Comparison of ENCODE assay signal across 15 cellular contexts in genomic region chr11:45163956-45164575, GRCh38. TPM values are rescaled to one million over a fixed set of nuclear protein-coding genes. Genes with fewer than 3 reads are reported as not detected.
DNase-seq lines count a peak whose midpoint lies in the region; ATAC-seq and TF ChIP-seq lines count a peak whose summit lies in the region.
"Had no signal": no experiment of that assay in that cellular context is flagged by ENCODE, and none has a peak within 500 bp of the region (broad histone marks: within the 10 kb centered on the region; RNA-seq: fewer than 3 reads in every experiment).

No MANE protein-coding gene starts in this region.

- no peak overlapping the region for H3K27ac ChIP-seq in OCI-LY3 (ENCODE audit: low read length)
- H3K27ac ChIP-seq: pancreas, suprapubic skin had no signal

- no peaks in the 10 kb centered on the region for H3K27me3 ChIP-seq in OCI-LY3 (ENCODE audit: low read depth, low read length)
- H3K27me3 ChIP-seq: pancreas, suprapubic skin had no signal

- 0 out of 2 replicates have a peak, but pooled peaks cover 10% of the 10 kb centered on the region for H4K20me1 ChIP-seq in OCI-LY3 (ENCODE audit: insufficient read depth, low read length)

- H3K9ac ChIP-seq in OCI-LY3 (ENCODE audit: low read length): no peak overlapping the region

- ATAC-seq in activated CD4-positive, alpha-beta T cell treated with anti-CD3 and anti-CD28 coated beads for 36 hours: peak; percentile 87
- ATAC-seq in stimulated activated naive B cell treated with anti-CD40 and anti-IgM and Interleukin-4, amounts not matched to agents 10 μg/mL and 1 μg/mL and 100 μg/mL, for 72 hours (replicated peaks): peak; percentile 94 to 97
- no peak for ATAC-seq in effector memory CD8-positive, alpha-beta T cell (replicated peaks)
- ATAC-seq: GM12878, pancreas had no signal

- no peak overlapping the region for H3K4me3 ChIP-seq in OCI-LY3 (ENCODE audit: low read length)
- H3K4me3 ChIP-seq: coronary artery, GM12878, pancreas, suprapubic skin had no signal

- H3K9me3 ChIP-seq in OCI-LY3 (ENCODE audit: insufficient read depth, low read length): no peaks in the 10 kb centered on the region
- H3K9me3 ChIP-seq: pancreas, suprapubic skin had no signal

- peak overlapping the region; percentile 20 for H3K4me2 ChIP-seq in OCI-LY3 (ENCODE audit: low read length)

- POLR2A ChIA-PET in activated CD4-positive, alpha-beta T cell treated with anti-CD3 and anti-CD28 coated beads for 36 hours (lab: Charles Lee): interaction anchor here (1.1 kb wide), 1 partner anchor 17 kb away, joined by 4 read pairs; no protein-coding TSS in a partner anchor
- POLR2A ChIA-PET in activated CD4-positive, alpha-beta T cell treated with anti-CD3 and anti-CD28 coated beads, Interleukin-2, amount 10 ng/mL, durations not matched to agents 7 days and 5 days (lab: Charles Lee): no interaction called here

- H3K36me3 Mint-ChIP-seq in activated CD4-positive, alpha-beta T cell treated with anti-CD3 and anti-CD28 coated beads for 36 hours (ENCODE audit: low read depth): peaks cover 2% of the 10 kb centered on the region
- no peaks in the 10 kb centered on the region for H3K36me3 Mint-ChIP-seq in activated CD4-positive, alpha-beta T cell treated with anti-CD3 and anti-CD28 coated beads, Interleukin-2, amount 10 ng/mL, durations not matched to agents 7 days and 5 days (ENCODE audit: low read depth)
- peaks cover 0 to 6% of the 10 kb centered on the region in 2 donors for H3K36me3 Mint-ChIP-seq in stimulated activated naive B cell treated with anti-CD40 and anti-IgM and Interleukin-4, amounts not matched to agents 10 μg/mL and 1 μg/mL and 100 μg/mL, for 72 hours
- peaks cover 3% of the 10 kb centered on the region for H3K36me3 Mint-ChIP-seq in effector memory CD8-positive, alpha-beta T cell (ENCODE audit: insufficient read depth)

- DNase-seq in activated CD4-positive, alpha-beta T cell treated with anti-CD3 and anti-CD28 coated beads for 36 hours: peak; percentile 60
- DNase-seq in activated CD4-positive, alpha-beta T cell treated with anti-CD3 and anti-CD28 coated beads, Interleukin-2, amount 10 ng/mL, durations not matched to agents 7 days and 5 days: no peak
- DNase-seq in head of caudate nucleus: peak in 27 of 42 donors; percentile 29 to 85 (median 60)
- peak; percentile 62 for DNase-seq in stimulated activated naive B cell treated with anti-CD40 and anti-IgM and Interleukin-4, amounts not matched to agents 10 μg/mL and 1 μg/mL and 100 μg/mL, for 72 hours
- no peak for DNase-seq in NCI-H748 treated with DMSO at 0.1 percent for 48 hours (lab: John Stamatoyannopoulos, UW)
- DNase-seq in effector memory CD8-positive, alpha-beta T cell: no peak
- no peak for DNase-seq in effector CD4-positive, alpha-beta T cell
- DNase-seq: foreskin melanocyte; NCI-H510A; stimulated activated CD4-positive, alpha-beta T cell treated with anti-CD3 and anti-CD28 coated beads, Interleukin-4, amount 100 ng/mL, for 4 hours had no signal

- H3K27ac Mint-ChIP-seq in activated CD4-positive, alpha-beta T cell treated with anti-CD3 and anti-CD28 coated beads for 36 hours: no peak overlapping the region
- H3K27ac Mint-ChIP-seq in activated CD4-positive, alpha-beta T cell treated with anti-CD3 and anti-CD28 coated beads, Interleukin-2, amount 10 ng/mL, durations not matched to agents 7 days and 5 days: no peak overlapping the region
- peak overlapping the region; percentile 69 for H3K27ac Mint-ChIP-seq in stimulated activated naive B cell treated with anti-CD40 and anti-IgM and Interleukin-4, amounts not matched to agents 10 μg/mL and 1 μg/mL and 100 μg/mL, for 72 hours
- H3K27ac Mint-ChIP-seq in effector memory CD8-positive, alpha-beta T cell: no peak overlapping the region

- no peak for TF ChIP-seq CTCF in OCI-LY3 (IDR thresholded peaks at IDR 0.05; ENCODE audit: low read depth, low read length)

- no peaks in the 10 kb centered on the region for H3K27me3 Mint-ChIP-seq in activated CD4-positive, alpha-beta T cell treated with anti-CD3 and anti-CD28 coated beads for 36 hours
- H3K27me3 Mint-ChIP-seq in activated CD4-positive, alpha-beta T cell treated with anti-CD3 and anti-CD28 coated beads, Interleukin-2, amount 10 ng/mL, durations not matched to agents 7 days and 5 days: no peaks in the 10 kb centered on the region
- H3K27me3 Mint-ChIP-seq in stimulated activated naive B cell treated with anti-CD40 and anti-IgM and Interleukin-4, amounts not matched to agents 10 μg/mL and 1 μg/mL and 100 μg/mL, for 72 hours: no peaks in the 10 kb centered on the region
- H3K27me3 Mint-ChIP-seq in effector memory CD8-positive, alpha-beta T cell: no peaks in the 10 kb centered on the region

- peaks cover 14% of the 10 kb centered on the region for H3K4me1 ChIP-seq in OCI-LY3 (ENCODE audit: low read length)

- intact Hi-C loops in activated CD4-positive, alpha-beta T cell treated with anti-CD3 and anti-CD28 coated beads for 36 hours (cut with DNase I, micrococcal nuclease): no loop called here
- intact Hi-C loops in head of caudate nucleus (cut with DNase I): no loop called here

- H3K79me2 ChIP-seq in OCI-LY3 (ENCODE audit: low read length): no peaks in the 10 kb centered on the region

- peaks cover 7% of the 10 kb centered on the region for H3K4me1 Mint-ChIP-seq in activated CD4-positive, alpha-beta T cell treated with anti-CD3 and anti-CD28 coated beads for 36 hours
- no peaks in the 10 kb centered on the region for H3K4me1 Mint-ChIP-seq in activated CD4-positive, alpha-beta T cell treated with anti-CD3 and anti-CD28 coated beads, Interleukin-2, amount 10 ng/mL, durations not matched to agents 7 days and 5 days
- peaks cover 48 to 75% of the 10 kb centered on the region in 2 donors for H3K4me1 Mint-ChIP-seq in stimulated activated naive B cell treated with anti-CD40 and anti-IgM and Interleukin-4, amounts not matched to agents 10 μg/mL and 1 μg/mL and 100 μg/mL, for 72 hours
- H3K4me1 Mint-ChIP-seq in effector memory CD8-positive, alpha-beta T cell (ENCODE audit: low read depth in 2 of 2): peaks cover 15 to 19% of the 10 kb centered on the region in 2 donors

- H3K9me3 Mint-ChIP-seq in activated CD4-positive, alpha-beta T cell treated with anti-CD3 and anti-CD28 coated beads for 36 hours (ENCODE audit: low read depth): no peaks in the 10 kb centered on the region
- H3K9me3 Mint-ChIP-seq in activated CD4-positive, alpha-beta T cell treated with anti-CD3 and anti-CD28 coated beads, Interleukin-2, amount 10 ng/mL, durations not matched to agents 7 days and 5 days: no peaks in the 10 kb centered on the region
- no peaks in the 10 kb centered on the region for H3K9me3 Mint-ChIP-seq in stimulated activated naive B cell treated with anti-CD40 and anti-IgM and Interleukin-4, amounts not matched to agents 10 μg/mL and 1 μg/mL and 100 μg/mL, for 72 hours
- H3K9me3 Mint-ChIP-seq in effector memory CD8-positive, alpha-beta T cell: no peaks in the 10 kb centered on the region

- CTCF ChIA-PET in activated CD4-positive, alpha-beta T cell treated with anti-CD3 and anti-CD28 coated beads for 36 hours (lab: Charles Lee): interaction anchor here (0.6 to 0.9 kb wide), 3 partner anchors 59 to 253 kb away, joined by 3 to 4 read pairs (median 3); no protein-coding TSS in a partner anchor
- CTCF ChIA-PET in activated CD4-positive, alpha-beta T cell treated with anti-CD3 and anti-CD28 coated beads, Interleukin-2, amount 10 ng/mL, durations not matched to agents 7 days and 5 days (lab: Charles Lee): interaction anchor here (0.7 to 1.1 kb wide), 2 partner anchors 10 to 21 kb away, joined by 3 read pairs; no protein-coding TSS in a partner anchor

- no peaks in the 10 kb centered on the region for H3K36me3 ChIP-seq in OCI-LY3 (replicated peaks; ENCODE audit: low read depth, low read length)
- H3K36me3 ChIP-seq: pancreas, suprapubic skin had no signal

- H3K4me3 Mint-ChIP-seq in activated CD4-positive, alpha-beta T cell treated with anti-CD3 and anti-CD28 coated beads for 36 hours: no peak overlapping the region
- H3K4me3 Mint-ChIP-seq in activated CD4-positive, alpha-beta T cell treated with anti-CD3 and anti-CD28 coated beads, Interleukin-2, amount 10 ng/mL, durations not matched to agents 7 days and 5 days: no peak overlapping the region
- H3K4me3 Mint-ChIP-seq in stimulated activated naive B cell treated with anti-CD40 and anti-IgM and Interleukin-4, amounts not matched to agents 10 μg/mL and 1 μg/mL and 100 μg/mL, for 72 hours: peak overlapping the region; percentile 57 to 76
- no peak overlapping the region for H3K4me3 Mint-ChIP-seq in effector memory CD8-positive, alpha-beta T cell

- H2AFZ ChIP-seq in OCI-LY3 (ENCODE audit: low read depth, low read length): no peak overlapping the region

RNA-seq across cellular contexts. Expression of gene PRDM11, which starts 17.6 kb away (rescaled TPM):
- total RNA-seq in activated CD4-positive, alpha-beta T cell treated with anti-CD3 and anti-CD28 coated beads for 36 hours: under 1 TPM; 0.61 to 0.94 TPM
- total RNA-seq in activated CD4-positive, alpha-beta T cell treated with anti-CD3 and anti-CD28 coated beads, Interleukin-2, amount 10 ng/mL, durations not matched to agents 7 days and 5 days: 1 to 10 TPM; 1.6 to 1.7 TPM

Comparison
In these comparisons a context has a peak if more than half of its experiments do, and no peak if none do; other contexts are left out.
1. DNase-seq: peak in activated CD4-positive, alpha-beta T cell treated with anti-CD3 and anti-CD28 coated beads for 36 hours (single experiment), head of caudate nucleus (27 of 42) and stimulated activated naive B cell treated with anti-CD40 and anti-IgM and Interleukin-4, amounts not matched to agents 10 μg/mL and 1 μg/mL and 100 μg/mL, for 72 hours (single experiment); none in activated CD4-positive, alpha-beta T cell treated with anti-CD3 and anti-CD28 coated beads, Interleukin-2, amount 10 ng/mL, durations not matched to agents 7 days and 5 days (single experiment), NCI-H748 treated with DMSO at 0.1 percent for 48 hours (single experiment), effector memory CD8-positive, alpha-beta T cell (0 of 3) and effector CD4-positive, alpha-beta T cell (single experiment).
2. H3K4me3 Mint-ChIP-seq: peak in stimulated activated naive B cell treated with anti-CD40 and anti-IgM and Interleukin-4, amounts not matched to agents 10 μg/mL and 1 μg/mL and 100 μg/mL, for 72 hours (2 of 2); none in activated CD4-positive, alpha-beta T cell treated with anti-CD3 and anti-CD28 coated beads for 36 hours (single experiment), activated CD4-positive, alpha-beta T cell treated with anti-CD3 and anti-CD28 coated beads, Interleukin-2, amount 10 ng/mL, durations not matched to agents 7 days and 5 days (single experiment) and effector memory CD8-positive, alpha-beta T cell (0 of 2).